ENCODE assay signal across 10 cellular contexts in the genomic region with DNA sequence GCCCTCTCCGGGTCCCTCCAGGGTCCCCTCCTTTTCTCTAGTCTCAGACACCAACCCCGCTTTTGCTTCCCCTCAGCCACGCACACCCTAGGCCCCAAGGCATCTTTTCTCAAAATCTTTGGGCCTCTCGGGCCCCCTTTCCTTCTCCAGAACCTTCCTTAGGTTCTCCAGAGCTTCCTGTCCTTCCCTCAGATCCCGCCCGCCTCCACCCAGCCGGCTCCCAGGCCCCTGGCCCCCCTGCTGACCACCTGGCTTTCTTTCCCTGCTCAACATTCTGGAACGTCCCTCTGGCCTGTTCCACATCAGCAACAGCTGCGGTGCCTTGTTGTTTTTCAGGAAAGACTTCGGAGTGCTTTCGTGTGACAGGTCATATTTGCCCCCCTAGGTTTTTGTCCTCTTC. TPM values are rescaled to one million over a fixed set of nuclear protein-coding genes. Genes with fewer than 3 reads are reported as not detected.
A peak's percentile ranks its signal among the peaks of the same experiment; 100 is the strongest.
DNase-seq lines count a peak whose midpoint lies in the region; FAIRE-seq and TF ChIP-seq lines count a peak whose summit lies in the region.
"Had no signal": no experiment of that assay in that cellular context is flagged by ENCODE, and none has a peak within 500 bp of the region (broad histone marks: within the 10 kb centered on the region; RNA-seq: fewer than 3 reads in every experiment).

No MANE protein-coding gene starts in this region.

- DNase-seq in activated naive CD4-positive, alpha-beta T cell treated with Interleukin-2 at 50 U/mL for 16 hours, result no peak
- no peak for DNase-seq in bronchial epithelial cell (ENCODE audit: low read depth)
- no peak for DNase-seq in mesendoderm
- no peak for DNase-seq in vagina (ENCODE audit: extremely low spot score in 2 of 2)
- DNase-seq in lower leg skin (ENCODE audit: low spot score in 2 of 2), result no peak
- no peak for DNase-seq in NCI-H2081 (lab: John Stamatoyannopoulos, UW)
- DNase-seq in frontal cortex (ENCODE audit: low spot score in 2 of 2), result no peak
- DNase-seq: GF-D8, NCI-H748 treated with DMSO at 0.1 percent for 48 hours had no signal

- no CpG with 5 or more reads among the region's 11 CpGs for WGBS in mesendoderm (ENCODE audit: extremely low coverage, insufficient coverage, low lambda C conversion rate)
- WGBS in lower leg skin, 2 donors, result 28% methylated on average over 11 of the region's 11 CpGs

- H3K9me3 ChIP-seq in vagina, result no peaks in the 10 kb centered on the region

- H3K27ac ChIP-seq in mesendoderm (ENCODE audit: low read depth, low read length), result no peak overlapping the region
- H3K27ac ChIP-seq in vagina, result peak overlapping the region; percentile 95

- H3K4me3 ChIP-seq in bronchial epithelial cell (ENCODE audit: low read depth, low read length), result peak overlapping the region; percentile 79
- H3K4me3 ChIP-seq in mesendoderm (ENCODE audit: low read length), result no peak overlapping the region
- peak overlapping the region; percentile 75 to 80 for H3K4me3 ChIP-seq in vagina
- H3K4me3 ChIP-seq in lower leg skin (ENCODE audit: low read depth, poor library complexity, severe bottlenecking), result no peak overlapping the region

- no peak for TF ChIP-seq CTCF in bronchial epithelial cell (IDR thresholded peaks at IDR 0.05; ENCODE audit: insufficient read depth, low read length, severe bottlenecking)
- TF ChIP-seq CTCF in vagina (IDR thresholded peaks at IDR 0.05), result no peak
- TF ChIP-seq CTCF in lower leg skin (IDR thresholded peaks at IDR 0.05), result no peak

- H3K4me1 Mint-ChIP-seq in activated naive CD4-positive, alpha-beta T cell treated with anti-CD3 and anti-CD28 coated beads, Interleukin-2, amount 50 U/mL, for 24 hours, result peaks cover 76% of the 10 kb centered on the region

- H3K4me1 ChIP-seq in mesendoderm (ENCODE audit: control insufficient read depth, low read depth, low read length) (peaks cover 2% of the 10 kb centered on the region), vagina (peaks cover 48% of the 10 kb centered on the region)

- no peaks in the 10 kb centered on the region for H3K9me3 Mint-ChIP-seq in activated naive CD4-positive, alpha-beta T cell treated with anti-CD3 and anti-CD28 coated beads, Interleukin-2, amount 50 U/mL, for 24 hours

- no peak overlapping the region for H4K8ac ChIP-seq in mesendoderm (ENCODE audit: low read depth, low read length)

- no peak overlapping the region for H2BK120ac ChIP-seq in mesendoderm (ENCODE audit: low read depth, low read length)

- H3K36me3 Mint-ChIP-seq in activated naive CD4-positive, alpha-beta T cell treated with anti-CD3 and anti-CD28 coated beads, Interleukin-2, amount 50 U/mL, for 24 hours, result peaks cover 5% of the 10 kb centered on the region

- H3K27me3 ChIP-seq in bronchial epithelial cell (ENCODE audit: control insufficient read depth, insufficient read depth, low read length) (no peaks in the 10 kb centered on the region), mesendoderm (ENCODE audit: insufficient read depth, low read length, poor library complexity) (no peaks in the 10 kb centered on the region), vagina (no peaks in the 10 kb centered on the region)

- no peak overlapping the region for H2BK15ac ChIP-seq in mesendoderm (replicated peaks; ENCODE audit: low read depth)

- H3K23ac ChIP-seq in mesendoderm (ENCODE audit: low read length), result peak overlapping the region; percentile 97

- H3K18ac ChIP-seq in mesendoderm (ENCODE audit: low read length), result no peak overlapping the region

- peaks cover 2% of the 10 kb centered on the region for H3K79me2 ChIP-seq in mesendoderm (ENCODE audit: control insufficient read depth, insufficient read depth, low read length)

- H3K56ac ChIP-seq in mesendoderm (ENCODE audit: low read length), result peak overlapping the region; percentile 88

- TF ChIP-seq POLR2A in vagina (IDR thresholded peaks at IDR 0.05), result no peak
- no peak for TF ChIP-seq POLR2A in lower leg skin (IDR thresholded peaks at IDR 0.05)

- H3K4me2 ChIP-seq in mesendoderm (ENCODE audit: low read length), result peak overlapping the region; percentile 71

- no peak overlapping the region for H2AK5ac ChIP-seq in mesendoderm (ENCODE audit: low read length)

- H3K27ac Mint-ChIP-seq in activated naive CD4-positive, alpha-beta T cell treated with anti-CD3 and anti-CD28 coated beads, Interleukin-2, amount 50 U/mL, for 24 hours, result peak overlapping the region; percentile 93

- intact Hi-C loops in vagina (cut with DNase I), result no loop called here
- intact Hi-C loops in lower leg skin (cut with DNase I; ENCODE audit: low total_unique reads), result no loop called here

- no peak for FAIRE-seq in bronchial epithelial cell (lab: Jason Lieb, UNC)
- no peak for FAIRE-seq in frontal cortex (lab: Jason Lieb, UNC)

- H3K36me3 ChIP-seq in bronchial epithelial cell (ENCODE audit: control insufficient read depth, insufficient read depth, low read length) (peaks cover 13% of the 10 kb centered on the region), mesendoderm (ENCODE audit: control insufficient read depth, insufficient read depth, low read length) (peaks cover 1% of the 10 kb centered on the region), vagina (peaks cover 0 to 7% of the 10 kb centered on the region in 2 donors)

- H4K5ac ChIP-seq in mesendoderm (ENCODE audit: low read length), result no peak overlapping the region

- peaks cover 7% of the 10 kb centered on the region for H3K79me1 ChIP-seq in mesendoderm (ENCODE audit: low read length)

- no peak overlapping the region for H2BK5ac ChIP-seq in mesendoderm (ENCODE audit: low read length)

- H3K9ac ChIP-seq in mesendoderm (ENCODE audit: low read length), result peak overlapping the region; percentile 72

- H3K27me3 Mint-ChIP-seq in activated naive CD4-positive, alpha-beta T cell treated with anti-CD3 and anti-CD28 coated beads, Interleukin-2, amount 50 U/mL, for 24 hours, result no peaks in the 10 kb centered on the region

- H3K4me3 Mint-ChIP-seq in activated naive CD4-positive, alpha-beta T cell treated with anti-CD3 and anti-CD28 coated beads, Interleukin-2, amount 50 U/mL, for 24 hours, result peak overlapping the region; percentile 94

- H3K4ac ChIP-seq in mesendoderm (ENCODE audit: low read depth, low read length), result no peak overlapping the region

RNA-seq across cellular contexts. Expression of a gene that starts 1.2 kb away (rescaled TPM):
- total RNA-seq in bronchial epithelial cell (5.0 and 6.1 TPM in 2 replicates), vagina (31.4 TPM), lower leg skin (10 to 100 TPM; 14.1 to 28.4 (median 18.8) TPM), frontal cortex (5.7 TPM)
- 25.7 TPM for polyA plus RNA-seq in mesendoderm (2013, experiment 1 of 2)
- polyA plus RNA-seq in mesendoderm (2013, experiment 2 of 2), result 26.8 TPM

RNA-seq across cellular contexts. Expression of a gene that starts 35.3 kb away (rescaled TPM):
- 465 and 1,125 TPM in 2 replicates for total RNA-seq in bronchial epithelial cell
- 20.2 TPM for polyA plus RNA-seq in mesendoderm (2013, experiment 1 of 2)
- polyA plus RNA-seq in mesendoderm (2013, experiment 2 of 2), result 21.3 TPM
- 406 TPM for total RNA-seq in vagina
- total RNA-seq in lower leg skin, result 1,000 to 10,000 TPM in 1 of 4 donors, 100 to 1,000 TPM in 3; 755 to 1,044 (median 948) TPM
- under 0.01 TPM for total RNA-seq in frontal cortex

RNA-seq across cellular contexts. Expression of a gene that starts 39.9 kb away (rescaled TPM):
- total RNA-seq in bronchial epithelial cell (14.2 and 20.2 TPM in 2 replicates), vagina (8.1 TPM), lower leg skin (10 to 100 TPM; 18.2 to 39.3 (median 27.1) TPM), frontal cortex (4.5 TPM)
- 3.6 TPM for polyA plus RNA-seq in mesendoderm (2013, experiment 1 of 2)
- polyA plus RNA-seq in mesendoderm (2013, experiment 2 of 2), result 3.5 TPM

Comparison
In these comparisons a context has a peak if more than half of its experiments do, and no peak if none do; other contexts are left out.
1. H3K4me3 ChIP-seq: peak in bronchial epithelial cell (single experiment) and vagina (2 of 2); none in mesendoderm (single experiment) and lower leg skin (single experiment).
2. RNA of a gene that starts 35.3 kb away (total RNA-seq): 755 to 1,044 TPM in lower leg skin, 465 to 1,125 TPM in bronchial epithelial cell and 406 TPM in vagina (single experiment); under 0.01 TPM in frontal cortex (single experiment); every median in the first group is over 100 times any median in the second.